ENCODE assay signal across 10 cellular contexts in genomic region chr19:14507704-14508246, GRCh38. TPM values are rescaled to one million over a fixed set of nuclear protein-coding genes. Genes with fewer than 3 reads are reported as not detected.
DNase-seq lines count a peak whose midpoint lies in the region; ATAC-seq and TF ChIP-seq lines count a peak whose summit lies in the region.
"Had no signal": no experiment of that assay in that cellular context is flagged by ENCODE, and none has a peak within 500 bp of the region (broad histone marks: within the 10 kb centered on the region; RNA-seq: fewer than 3 reads in every experiment).

No MANE protein-coding gene starts in this region.

- H3K36me3 Mint-ChIP-seq in CD4-positive, CD25-positive, alpha-beta regulatory T cell = no peaks in the 10 kb centered on the region
- H3K36me3 Mint-ChIP-seq in activated naive CD4-positive, alpha-beta T cell treated with anti-CD3 and anti-CD28 coated beads, Interleukin-2, amount 50 U/mL, for 72 hours = no peaks in the 10 kb centered on the region
- no peaks in the 10 kb centered on the region for H3K36me3 Mint-ChIP-seq in WTC11

- H3K4me1 ChIP-seq in CD4-positive, CD25-positive, alpha-beta regulatory T cell (ENCODE audit: control insufficient read depth, insufficient read depth, low read length, poor library complexity, severe bottlenecking) = peaks cover 35% of the 10 kb centered on the region

- no peak overlapping the region for H3K4me3 ChIP-seq in CD4-positive, CD25-positive, alpha-beta regulatory T cell (ENCODE audit: low read depth, low read length)
- H3K4me3 ChIP-seq: left ventricle myocardium inferior had no signal

- no peaks in the 10 kb centered on the region for H3K27me3 ChIP-seq in CD4-positive, CD25-positive, alpha-beta regulatory T cell (ENCODE audit: control insufficient read depth, insufficient read depth, low read length)

- peaks cover 10 to 74% (median 43%) of the 10 kb centered on the region in 4 donors for H3K4me1 Mint-ChIP-seq in CD4-positive, CD25-positive, alpha-beta regulatory T cell
- peaks cover 6% of the 10 kb centered on the region for H3K4me1 Mint-ChIP-seq in WTC11

- H3K9me3 Mint-ChIP-seq in CD4-positive, CD25-positive, alpha-beta regulatory T cell = no peaks in the 10 kb centered on the region
- H3K9me3 Mint-ChIP-seq in activated naive CD4-positive, alpha-beta T cell treated with anti-CD3 and anti-CD28 coated beads, Interleukin-2, amount 50 U/mL, for 72 hours = no peaks in the 10 kb centered on the region
- no peaks in the 10 kb centered on the region for H3K9me3 Mint-ChIP-seq in WTC11

- peak overlapping the region in 3 of 4 donors; percentile 75 to 89 (median 83) for H3K4me3 Mint-ChIP-seq in CD4-positive, CD25-positive, alpha-beta regulatory T cell
- H3K4me3 Mint-ChIP-seq in WTC11 = no peak overlapping the region

- no peak for TF ChIP-seq CTCF in WTC11 (IDR thresholded peaks at IDR 0.05)

- no peaks in the 10 kb centered on the region for H3K36me3 ChIP-seq in CD4-positive, CD25-positive, alpha-beta regulatory T cell (ENCODE audit: control insufficient read depth, insufficient read depth, low read length)
- peaks cover 2% of the 10 kb centered on the region; the same call in 1 of the 2 replicates for H3K36me3 ChIP-seq in KOPT-K1 (ENCODE audit: insufficient read depth, low read length)
- H3K36me3 ChIP-seq: left ventricle myocardium inferior had no signal

- ATAC-seq in CD4-positive, CD25-positive, alpha-beta regulatory T cell (ENCODE audit: low read depth in 2 of 2) = no peak
- no peak for ATAC-seq in activated naive CD4-positive, alpha-beta T cell treated with anti-CD3 and anti-CD28 coated beads, Interleukin-2, amount 50 U/mL, for 72 hours
- ATAC-seq in HG03139 (IDR thresholded peaks at IDR 0.05; ENCODE audit: unreplicated experiment) = no peak
- ATAC-seq in WTC11 = no peak
- no peak for ATAC-seq in GM19328 (IDR thresholded peaks at IDR 0.05; ENCODE audit: unreplicated experiment)

- no peaks in the 10 kb centered on the region for H3K9me3 ChIP-seq in CD4-positive, CD25-positive, alpha-beta regulatory T cell (ENCODE audit: control insufficient read depth in 2 of 2, low read length in 2 of 2)
- no peaks in the 10 kb centered on the region for H3K9me3 ChIP-seq in KOPT-K1 (ENCODE audit: insufficient read depth, low read length, poor library complexity, severe bottlenecking)
- H3K9me3 ChIP-seq: left ventricle myocardium inferior had no signal

- no peak for DNase-seq in CD4-positive, CD25-positive, alpha-beta regulatory T cell
- DNase-seq in activated naive CD4-positive, alpha-beta T cell treated with anti-CD3 and anti-CD28 coated beads, Interleukin-2, amount 50 U/mL, for 72 hours (ENCODE audit: low spot score in 2 of 2) = no peak
- DNase-seq in left kidney (ENCODE audit: low read depth, low spot score) (peak; percentile 13), WTC11 (ENCODE audit: low spot score) (no peak), cerebellar nuclear complex (lab: John Stamatoyannopoulos, UW) (no peak)
- DNase-seq: H7, left ventricle myocardium inferior had no signal

- POLR2A ChIA-PET in WTC11 (lab: Charles Lee) = interaction anchor here (0.7 kb wide), 1 partner anchor 11 kb away, joined by 7 read pairs; no protein-coding TSS in a partner anchor

- H3K27me3 Mint-ChIP-seq in CD4-positive, CD25-positive, alpha-beta regulatory T cell = peaks cover 4% of the 10 kb centered on the region
- H3K27me3 Mint-ChIP-seq in WTC11 (ENCODE audit: low read depth) = peaks cover 8% of the 10 kb centered on the region; the same call in 1 of the 2 replicates

- CTCF ChIA-PET in WTC11 (lab: Charles Lee) = interaction anchor here (1.3 to 3.4 kb wide), 5 partner anchors 27 to 49 kb away, joined by 5 to 14 read pairs (median 9); partner anchors contain the start of gene PTGER1

- H3K27ac Mint-ChIP-seq in CD4-positive, CD25-positive, alpha-beta regulatory T cell = peak overlapping the region; percentile 96 to 98 (median 97)
- peak overlapping the region; percentile 82 to 87 for H3K27ac Mint-ChIP-seq in activated naive CD4-positive, alpha-beta T cell treated with anti-CD3 and anti-CD28 coated beads, Interleukin-2, amount 50 U/mL, for 72 hours
- no peak overlapping the region for H3K27ac Mint-ChIP-seq in WTC11

- H3K27ac ChIP-seq in CD4-positive, CD25-positive, alpha-beta regulatory T cell (ENCODE audit: insufficient read depth, low read length, poor library complexity, severe bottlenecking) = peak overlapping the region; percentile 63
- peak overlapping the region; percentile 58 for H3K27ac ChIP-seq in KOPT-K1 (ENCODE audit: low read depth, low read length, poor library complexity, severe bottlenecking)
- H3K27ac ChIP-seq: left ventricle myocardium inferior had no signal

TF ChIP-seq in WTC11, 78 proteins besides CTCF, POLR2A, EP300 and RAD21 (continues in another document):
- TF ChIP-seq TEAD4 (CRISPR knock-in tag; IDR thresholded peaks at IDR 0.05) (no peak), E2F1 (CRISPR knock-in tag; IDR thresholded peaks at IDR 0.05) (no peak), FOXJ3 (CRISPR knock-in tag; IDR thresholded peaks at IDR 0.05; ENCODE audit: borderline replicate concordance) (no peak), USF1 (CRISPR knock-in tag; IDR thresholded peaks at IDR 0.05) (no peak), ATF1 (CRISPR knock-in tag; IDR thresholded peaks at IDR 0.05) (no peak), CDX4 (CRISPR knock-in tag; IDR thresholded peaks at IDR 0.05; ENCODE audit: borderline replicate concordance) (no peak), EMX1 (CRISPR knock-in tag; IDR thresholded peaks at IDR 0.05) (no peak), HMGXB4 (CRISPR knock-in tag; IDR thresholded peaks at IDR 0.05) (no peak)

RNA-seq across cellular contexts. Expression of gene DNAJB1, which starts 10.4 kb away (rescaled TPM):
- 754 TPM for total RNA-seq in CD4-positive, CD25-positive, alpha-beta regulatory T cell
- 100 to 1,000 TPM; 302 to 349 (median 332) TPM for polyA plus RNA-seq in CD4-positive, CD25-positive, alpha-beta regulatory T cell
- 100 to 1,000 TPM in 1 of 2 donors, 10 to 100 TPM in 1; 59.5 to 124 TPM for total RNA-seq in activated naive CD4-positive, alpha-beta T cell treated with anti-CD3 and anti-CD28 coated beads, Interleukin-2, amount 50 U/mL, for 72 hours
- 54.5 to 88.7 TPM (median 81.9 TPM) in 3 replicates for total RNA-seq in WTC11 (2021)

RNA-seq across cellular contexts. Expression of gene GIPC1, which starts 11.8 kb away (rescaled TPM):
- total RNA-seq in CD4-positive, CD25-positive, alpha-beta regulatory T cell = 37.5 TPM
- polyA plus RNA-seq in CD4-positive, CD25-positive, alpha-beta regulatory T cell = 10 to 100 TPM; 44.0 to 62.0 (median 55.7) TPM
- 10 to 100 TPM; 24.8 to 33.3 TPM for total RNA-seq in activated naive CD4-positive, alpha-beta T cell treated with anti-CD3 and anti-CD28 coated beads, Interleukin-2, amount 50 U/mL, for 72 hours
- 70.7 to 76.5 TPM (median 75.0 TPM) in 3 replicates for total RNA-seq in WTC11 (2021)

RNA-seq across cellular contexts. Expression of gene TECR, which starts 21.6 kb away (rescaled TPM):
- total RNA-seq in CD4-positive, CD25-positive, alpha-beta regulatory T cell = 159 TPM
- polyA plus RNA-seq in CD4-positive, CD25-positive, alpha-beta regulatory T cell = 100 to 1,000 TPM; 304 to 351 (median 335) TPM
- 100 to 1,000 TPM; 116 to 118 TPM for total RNA-seq in activated naive CD4-positive, alpha-beta T cell treated with anti-CD3 and anti-CD28 coated beads, Interleukin-2, amount 50 U/mL, for 72 hours
- 161 to 198 TPM (median 197 TPM) in 3 replicates for total RNA-seq in WTC11 (2021)

RNA-seq across cellular contexts. Expression of gene PTGER1, which starts 32.6 kb away (rescaled TPM):
- not detected for total RNA-seq in CD4-positive, CD25-positive, alpha-beta regulatory T cell
- polyA plus RNA-seq in CD4-positive, CD25-positive, alpha-beta regulatory T cell = not detected
- under 1 TPM; 0.20 to 0.97 TPM for total RNA-seq in activated naive CD4-positive, alpha-beta T cell treated with anti-CD3 and anti-CD28 coated beads, Interleukin-2, amount 50 U/mL, for 72 hours
- 0.68 to 1.2 TPM (median 0.87 TPM) in 3 replicates for total RNA-seq in WTC11 (2021)
- total RNA-seq: left ventricle myocardium inferior had no signal
